Comparison of ENCODE assay signal across 1 cellular context in genomic region chr19:33133438-33134031, GRCh38.
A peak's percentile ranks its signal among the peaks of the same experiment; 100 is the strongest.
TF ChIP-seq lines count a peak whose summit lies in the region.

No MANE protein-coding gene starts in this region.

TF ChIP-seq in HEK293, 187 proteins besides CTCF, POLR2A, EP300 and RAD21 (continued from another document and continues in another):
- TF ChIP-seq, protein P1, sequence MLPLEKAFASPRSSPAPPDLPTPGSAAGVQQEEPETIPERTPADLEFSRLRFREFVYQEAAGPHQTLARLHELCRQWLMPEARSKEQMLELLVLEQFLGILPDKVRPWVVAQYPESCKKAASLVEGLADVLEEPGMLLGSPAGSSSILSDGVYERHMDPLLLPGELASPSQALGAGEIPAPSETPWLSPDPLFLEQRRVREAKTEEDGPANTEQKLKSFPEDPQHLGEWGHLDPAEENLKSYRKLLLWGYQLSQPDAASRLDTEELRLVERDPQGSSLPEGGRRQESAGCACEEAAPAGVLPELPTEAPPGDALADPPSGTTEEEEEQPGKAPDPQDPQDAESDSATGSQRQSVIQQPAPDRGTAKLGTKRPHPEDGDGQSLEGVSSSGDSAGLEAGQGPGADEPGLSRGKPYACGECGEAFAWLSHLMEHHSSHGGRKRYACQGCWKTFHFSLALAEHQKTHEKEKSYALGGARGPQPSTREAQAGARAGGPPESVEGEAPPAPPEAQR (tag by site-specific recombination; IDR thresholded peaks at IDR 0.05): no peak
- TF ChIP-seq ZNF580 (tag by site-specific recombination; IDR thresholded peaks at IDR 0.05) (no peak), ZNF311 (tag by site-specific recombination; IDR thresholded peaks at IDR 0.05; ENCODE audit: borderline replicate concordance) (no peak), ZNF473 (tag by site-specific recombination; IDR thresholded peaks at IDR 0.05) (no peak), ZNF776 (tag by site-specific recombination; IDR thresholded peaks at IDR 0.05; ENCODE audit: borderline replicate concordance) (no peak), ZNF423 (tag by site-specific recombination; IDR thresholded peaks at IDR 0.05) (no peak), ZNF211 (tag by site-specific recombination; IDR thresholded peaks at IDR 0.05; ENCODE audit: low read depth) (no peak), ZSCAN5A (tag by site-specific recombination; IDR thresholded peaks at IDR 0.05) (no peak), SP7 (tag by site-specific recombination; IDR thresholded peaks at IDR 0.05) (peak; percentile 21; the same call in 1 of the 2 replicates), ZNF521 (tag by site-specific recombination; IDR thresholded peaks at IDR 0.05) (no peak), PRDM4 (tag by site-specific recombination; IDR thresholded peaks at IDR 0.05) (peak; percentile 88), ZNF670 (tag by site-specific recombination; IDR thresholded peaks at IDR 0.05; ENCODE audit: low read depth) (no peak), ZNF518A (tag by site-specific recombination; conservative IDR thresholded peaks at IDR 0.05; ENCODE audit: low read depth) (no peak), ZNF544 (tag by site-specific recombination; IDR thresholded peaks at IDR 0.05) (no peak), OSR2 (tag by site-specific recombination; IDR thresholded peaks at IDR 0.05) (peak; percentile 64), ZNF701 (tag by site-specific recombination; IDR thresholded peaks at IDR 0.05) (no peak), ZFHX2 (tag by site-specific recombination; conservative IDR thresholded peaks at IDR 0.05) (no peak), KLF16 (tag by site-specific recombination; IDR thresholded peaks at IDR 0.05) (0 out of 2 replicates have a peak, but pooled peaks have one; percentile 17), ZNF529 (tag by site-specific recombination; IDR thresholded peaks at IDR 0.05; ENCODE audit: insufficient replicate concordance) (no peak), KLF17 (tag by site-specific recombination; IDR thresholded peaks at IDR 0.05) (no peak), ZNF2 (tag by site-specific recombination; IDR thresholded peaks at IDR 0.05) (0 out of 2 replicates have a peak, but pooled peaks have one; percentile 29), GLIS2 (tag by site-specific recombination; IDR thresholded peaks at IDR 0.05) (peak; percentile 89), ZNF146 (tag by site-specific recombination; IDR thresholded peaks at IDR 0.05) (no peak), ZNF426 (tag by site-specific recombination; IDR thresholded peaks at IDR 0.05) (no peak), RBAK (tag by site-specific recombination; IDR thresholded peaks at IDR 0.05) (no peak), ZNF785 (tag by site-specific recombination; IDR thresholded peaks at IDR 0.05) (no peak), TRIM28 (IDR thresholded peaks at IDR 0.05; ENCODE audit: borderline replicate concordance, low read length) (no peak), ZNF280C (tag by site-specific recombination; IDR thresholded peaks at IDR 0.05) (no peak), ZNF830 (tag by site-specific recombination; IDR thresholded peaks at IDR 0.05; ENCODE audit: low read depth) (no peak), SCRT1 (tag by site-specific recombination; IDR thresholded peaks at IDR 0.05; ENCODE audit: borderline replicate concordance) (no peak)
- TF ChIP-seq, protein P2, sequence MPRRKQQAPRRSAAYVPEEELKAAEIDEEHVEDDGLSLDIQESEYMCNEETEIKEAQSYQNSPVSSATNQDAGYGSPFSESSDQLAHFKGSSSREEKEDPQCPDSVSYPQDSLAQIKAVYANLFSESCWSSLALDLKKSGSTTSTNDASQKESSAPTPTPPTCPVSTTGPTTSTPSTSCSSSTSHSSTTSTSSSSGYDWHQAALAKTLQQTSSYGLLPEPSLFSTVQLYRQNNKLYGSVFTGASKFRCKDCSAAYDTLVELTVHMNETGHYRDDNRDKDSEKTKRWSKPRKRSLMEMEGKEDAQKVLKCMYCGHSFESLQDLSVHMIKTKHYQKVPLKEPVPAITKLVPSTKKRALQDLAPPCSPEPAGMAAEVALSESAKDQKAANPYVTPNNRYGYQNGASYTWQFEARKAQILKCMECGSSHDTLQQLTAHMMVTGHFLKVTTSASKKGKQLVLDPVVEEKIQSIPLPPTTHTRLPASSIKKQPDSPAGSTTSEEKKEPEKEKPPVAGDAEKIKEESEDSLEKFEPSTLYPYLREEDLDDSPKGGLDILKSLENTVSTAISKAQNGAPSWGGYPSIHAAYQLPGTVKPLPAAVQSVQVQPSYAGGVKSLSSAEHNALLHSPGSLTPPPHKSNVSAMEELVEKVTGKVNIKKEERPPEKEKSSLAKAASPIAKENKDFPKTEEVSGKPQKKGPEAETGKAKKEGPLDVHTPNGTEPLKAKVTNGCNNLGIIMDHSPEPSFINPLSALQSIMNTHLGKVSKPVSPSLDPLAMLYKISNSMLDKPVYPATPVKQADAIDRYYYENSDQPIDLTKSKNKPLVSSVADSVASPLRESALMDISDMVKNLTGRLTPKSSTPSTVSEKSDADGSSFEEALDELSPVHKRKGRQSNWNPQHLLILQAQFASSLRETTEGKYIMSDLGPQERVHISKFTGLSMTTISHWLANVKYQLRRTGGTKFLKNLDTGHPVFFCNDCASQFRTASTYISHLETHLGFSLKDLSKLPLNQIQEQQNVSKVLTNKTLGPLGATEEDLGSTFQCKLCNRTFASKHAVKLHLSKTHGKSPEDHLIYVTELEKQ (tag by site-specific recombination; IDR thresholded peaks at IDR 0.05; ENCODE audit: borderline replicate concordance): peak; percentile 73; the same call in 1 of the 2 replicates
- TF ChIP-seq, protein P3, sequence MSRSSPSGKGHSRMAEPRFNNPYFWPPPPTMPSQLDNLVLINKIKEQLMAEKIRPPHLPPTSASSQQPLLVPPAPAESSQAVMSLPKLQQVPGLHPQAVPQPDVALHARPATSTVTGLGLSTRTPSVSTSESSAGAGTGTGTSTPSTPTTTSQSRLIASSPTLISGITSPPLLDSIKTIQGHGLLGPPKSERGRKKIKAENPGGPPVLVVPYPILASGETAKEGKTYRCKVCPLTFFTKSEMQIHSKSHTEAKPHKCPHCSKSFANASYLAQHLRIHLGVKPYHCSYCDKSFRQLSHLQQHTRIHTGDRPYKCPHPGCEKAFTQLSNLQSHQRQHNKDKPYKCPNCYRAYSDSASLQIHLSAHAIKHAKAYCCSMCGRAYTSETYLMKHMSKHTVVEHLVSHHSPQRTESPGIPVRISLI (tag by site-specific recombination; IDR thresholded peaks at IDR 0.05): no peak
- TF ChIP-seq, protein P4, sequence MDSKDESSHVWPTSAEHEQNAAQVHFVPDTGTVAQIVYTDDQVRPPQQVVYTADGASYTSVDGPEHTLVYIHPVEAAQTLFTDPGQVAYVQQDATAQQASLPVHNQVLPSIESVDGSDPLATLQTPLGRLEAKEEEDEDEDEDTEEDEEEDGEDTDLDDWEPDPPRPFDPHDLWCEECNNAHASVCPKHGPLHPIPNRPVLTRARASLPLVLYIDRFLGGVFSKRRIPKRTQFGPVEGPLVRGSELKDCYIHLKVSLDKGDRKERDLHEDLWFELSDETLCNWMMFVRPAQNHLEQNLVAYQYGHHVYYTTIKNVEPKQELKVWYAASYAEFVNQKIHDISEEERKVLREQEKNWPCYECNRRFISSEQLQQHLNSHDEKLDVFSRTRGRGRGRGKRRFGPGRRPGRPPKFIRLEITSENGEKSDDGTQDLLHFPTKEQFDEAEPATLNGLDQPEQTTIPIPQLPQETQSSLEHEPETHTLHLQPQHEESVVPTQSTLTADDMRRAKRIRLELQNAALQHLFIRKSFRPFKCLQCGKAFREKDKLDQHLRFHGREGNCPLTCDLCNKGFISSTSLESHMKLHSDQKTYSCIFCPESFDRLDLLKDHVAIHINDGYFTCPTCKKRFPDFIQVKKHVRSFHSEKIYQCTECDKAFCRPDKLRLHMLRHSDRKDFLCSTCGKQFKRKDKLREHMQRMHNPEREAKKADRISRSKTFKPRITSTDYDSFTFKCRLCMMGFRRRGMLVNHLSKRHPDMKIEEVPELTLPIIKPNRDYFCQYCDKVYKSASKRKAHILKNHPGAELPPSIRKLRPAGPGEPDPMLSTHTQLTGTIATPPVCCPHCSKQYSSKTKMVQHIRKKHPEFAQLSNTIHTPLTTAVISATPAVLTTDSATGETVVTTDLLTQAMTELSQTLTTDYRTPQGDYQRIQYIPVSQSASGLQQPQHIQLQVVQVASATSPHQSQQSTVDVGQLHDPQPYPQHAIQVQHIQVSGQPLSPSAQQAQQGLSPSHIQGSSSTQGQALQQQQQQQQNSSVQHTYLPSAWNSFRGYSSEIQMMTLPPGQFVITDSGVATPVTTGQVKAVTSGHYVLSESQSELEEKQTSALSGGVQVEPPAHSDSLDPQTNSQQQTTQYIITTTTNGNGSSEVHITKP (tag by site-specific recombination; IDR thresholded peaks at IDR 0.05): 0 out of 2 replicates have a peak, but pooled peaks have one; percentile 9
